10 cellular contexts compared by ENCODE assay signal in the genomic region with DNA sequence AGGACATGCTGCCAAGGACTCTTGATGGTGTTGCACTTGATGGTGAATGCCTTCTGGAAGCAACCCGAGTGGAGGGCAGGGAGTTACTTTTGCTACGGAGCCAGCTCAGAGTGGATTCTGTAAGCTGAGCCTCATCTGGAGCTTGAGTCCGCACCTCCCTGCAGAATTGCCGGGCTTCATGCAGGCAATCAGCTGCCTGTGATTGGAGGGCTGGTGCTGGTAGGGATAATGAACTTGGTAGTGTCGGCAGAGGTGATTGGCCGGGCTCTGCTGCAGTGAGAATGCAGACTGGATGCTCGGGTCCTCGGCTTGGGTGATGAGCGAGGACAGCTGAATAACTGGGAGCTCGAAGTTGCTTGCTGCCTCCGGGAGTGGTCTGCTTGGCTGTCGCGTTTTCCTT. TPM values are rescaled to one million over a fixed set of nuclear protein-coding genes. Genes with fewer than 3 reads are reported as not detected.
DNase-seq lines count a peak whose midpoint lies in the region; ATAC-seq and TF ChIP-seq lines count a peak whose summit lies in the region.
"Had no signal": no experiment of that assay in that cellular context is flagged by ENCODE, and none has a peak within 500 bp of the region (broad histone marks: within the 10 kb centered on the region; RNA-seq: fewer than 3 reads in every experiment).

No MANE protein-coding gene starts in this region.

- no peak for ATAC-seq in GM19397 (IDR thresholded peaks at IDR 0.05; ENCODE audit: unreplicated experiment)

- TF ChIP-seq CTCF in uterus (IDR thresholded peaks at IDR 0.05): no peak

- H3K27ac Mint-ChIP-seq in activated naive CD4-positive, alpha-beta T cell treated with anti-CD3 and anti-CD28 coated beads, Interleukin-2, amount 10 ng/mL, durations not matched to agents 7 days and 5 days: peak overlapping the region; percentile 52

- H3K4me3 ChIP-seq in uterus: peak overlapping the region; percentile 4 to 27

- peaks cover 32 to 44% of the 10 kb centered on the region in 2 donors for H3K4me1 ChIP-seq in uterus

- CTCF ChIA-PET in activated naive CD4-positive, alpha-beta T cell treated with anti-CD3 and anti-CD28 coated beads, Interleukin-2, amount 10 ng/mL, durations not matched to agents 7 days and 5 days (lab: Charles Lee): interaction anchor here (0.6 to 2.0 kb wide), 3 partner anchors 11 to 147 kb away, joined by 3 to 6 read pairs (median 4); no protein-coding TSS in a partner anchor

- H3K27ac ChIP-seq in uterus: peak overlapping the region; percentile 91 to 95

- no peak for DNase-seq in activated naive CD4-positive, alpha-beta T cell treated with anti-CD3 and anti-CD28 coated beads, Interleukin-2, amount 10 ng/mL, durations not matched to agents 7 days and 5 days
- DNase-seq in activated naive CD4-positive, alpha-beta T cell treated with Interleukin-2 at 50 U/mL for 16 hours: no peak
- DNase-seq in cerebellar nuclear complex (lab: John Stamatoyannopoulos, UW) (peak; percentile 82 to 93), medulla oblongata (ENCODE audit: extremely low spot score) (peak; percentile 87), uterus (peak; percentile 75 to 87), RKO (ENCODE audit: low spot score) (no peak)
- DNase-seq in activated T-cell treated with anti-CD3 and anti-CD28 coated beads, Interleukin-2, amount 50 U/mL, for 48 hours: no peak
- DNase-seq: activated CD4-positive, alpha-beta T cell treated with anti-CD3 and anti-CD28 coated beads, Interleukin-2, amount 50 U/mL, for 1 hour had no signal

- intact Hi-C loops in uterus (cut with DNase I; ENCODE audit: low total_unique reads): no loop called here

- H3K36me3 Mint-ChIP-seq in activated naive CD4-positive, alpha-beta T cell treated with anti-CD3 and anti-CD28 coated beads, Interleukin-2, amount 10 ng/mL, durations not matched to agents 7 days and 5 days: peaks cover 28% of the 10 kb centered on the region

- no peak overlapping the region for H3K4me3 Mint-ChIP-seq in activated naive CD4-positive, alpha-beta T cell treated with anti-CD3 and anti-CD28 coated beads, Interleukin-2, amount 10 ng/mL, durations not matched to agents 7 days and 5 days

- TF ChIP-seq POLR2A in uterus (IDR thresholded peaks at IDR 0.05): no peak

- no peaks in the 10 kb centered on the region for H3K9me3 Mint-ChIP-seq in activated naive CD4-positive, alpha-beta T cell treated with anti-CD3 and anti-CD28 coated beads, Interleukin-2, amount 10 ng/mL, durations not matched to agents 7 days and 5 days

- no peaks in the 10 kb centered on the region for H3K27me3 ChIP-seq in uterus

- no peaks in the 10 kb centered on the region for H3K9me3 ChIP-seq in uterus

- H3K4me1 Mint-ChIP-seq in activated naive CD4-positive, alpha-beta T cell treated with anti-CD3 and anti-CD28 coated beads, Interleukin-2, amount 10 ng/mL, durations not matched to agents 7 days and 5 days: peaks cover 65% of the 10 kb centered on the region

- no peaks in the 10 kb centered on the region for H3K36me3 ChIP-seq in uterus

- no peaks in the 10 kb centered on the region for H3K27me3 Mint-ChIP-seq in activated naive CD4-positive, alpha-beta T cell treated with anti-CD3 and anti-CD28 coated beads, Interleukin-2, amount 10 ng/mL, durations not matched to agents 7 days and 5 days

RNA-seq across cellular contexts. Expression of a gene that starts 23.1 kb away (rescaled TPM):
- 10 to 100 TPM; 14.3 to 49.7 (median 49.0) TPM for total RNA-seq in uterus

RNA-seq across cellular contexts. Expression of a gene that starts 24.0 kb away (rescaled TPM):
- total RNA-seq in uterus: 10 to 100 TPM in 2 of 4 donors, 1 to 10 TPM in 2; 3.8 to 27.4 (median 10.6) TPM

RNA-seq across cellular contexts. Expression of a gene that starts 36.4 kb away (rescaled TPM):
- 100 to 1,000 TPM in 1 of 4 donors, 10 to 100 TPM in 3; 21.5 to 173 (median 64.2) TPM for total RNA-seq in uterus

RNA-seq across cellular contexts. Expression of a gene that starts 58.1 kb away (rescaled TPM):
- total RNA-seq in uterus: 1 to 10 TPM in 1 of 4 donors, under 1 TPM in 1, not detected in 2; 0.98 to 2.6 TPM
- total RNA-seq: lung microvascular endothelial cell had no signal

Comparison
In these comparisons a context has a peak if more than half of its experiments do, and no peak if none do; other contexts are left out.
1. DNase-seq: peak in cerebellar nuclear complex (2 of 2), medulla oblongata (single experiment) and uterus (2 of 2); none in activated naive CD4-positive, alpha-beta T cell treated with anti-CD3 and anti-CD28 coated beads, Interleukin-2, amount 10 ng/mL, durations not matched to agents 7 days and 5 days (single experiment), activated naive CD4-positive, alpha-beta T cell treated with Interleukin-2 at 50 U/mL for 16 hours (single experiment), RKO (single experiment) and activated T-cell treated with anti-CD3 and anti-CD28 coated beads, Interleukin-2, amount 50 U/mL, for 48 hours (0 of 2).